In the genomic region with DNA sequence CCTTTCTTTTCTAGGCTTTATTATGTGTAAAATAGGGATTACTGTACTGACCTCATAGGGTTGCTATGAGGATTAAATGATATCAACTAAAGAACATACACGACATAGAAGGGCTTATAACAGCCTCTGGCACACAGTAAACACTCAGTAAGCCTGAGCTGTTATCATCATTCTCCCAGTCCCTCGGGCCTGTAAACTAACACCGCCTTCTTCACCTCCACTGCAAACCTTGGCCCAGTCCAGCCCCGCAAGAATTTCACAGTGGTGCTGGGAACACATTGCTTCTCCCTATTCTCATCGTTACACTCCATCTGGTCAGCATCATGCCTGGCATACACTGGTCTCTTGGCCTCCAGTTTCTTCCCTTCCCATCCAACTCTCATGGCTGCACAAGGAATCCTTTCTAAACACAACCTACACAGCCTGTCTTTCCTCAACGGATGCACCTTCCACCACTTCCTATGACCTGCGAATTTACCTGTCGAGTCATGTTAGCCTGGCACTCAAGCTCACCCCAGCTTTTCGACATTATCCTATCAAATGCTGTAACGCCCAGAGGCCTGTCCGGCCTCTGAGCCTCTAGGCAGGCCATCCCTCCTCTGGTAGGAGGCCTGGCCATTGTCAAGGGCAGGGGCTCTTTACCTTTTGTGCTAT, we compare ENCODE assay signal across 1 cellular context.
TF ChIP-seq lines count a peak whose summit lies in the region.

No MANE protein-coding gene starts in this region.

TF ChIP-seq in K562, 482 proteins besides CTCF, POLR2A, EP300 and RAD21 (continued from another document):
- TF ChIP-seq, protein P1, sequence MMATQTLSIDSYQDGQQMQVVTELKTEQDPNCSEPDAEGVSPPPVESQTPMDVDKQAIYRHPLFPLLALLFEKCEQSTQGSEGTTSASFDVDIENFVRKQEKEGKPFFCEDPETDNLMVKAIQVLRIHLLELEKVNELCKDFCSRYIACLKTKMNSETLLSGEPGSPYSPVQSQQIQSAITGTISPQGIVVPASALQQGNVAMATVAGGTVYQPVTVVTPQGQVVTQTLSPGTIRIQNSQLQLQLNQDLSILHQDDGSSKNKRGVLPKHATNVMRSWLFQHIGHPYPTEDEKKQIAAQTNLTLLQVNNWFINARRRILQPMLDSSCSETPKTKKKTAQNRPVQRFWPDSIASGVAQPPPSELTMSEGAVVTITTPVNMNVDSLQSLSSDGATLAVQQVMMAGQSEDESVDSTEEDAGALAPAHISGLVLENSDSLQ (IDR thresholded peaks at IDR 0.05), result no peak
- TF ChIP-seq ZNF699 (CRISPR knock-in tag; IDR thresholded peaks at IDR 0.05; ENCODE audit: insufficient replicate concordance) (no peak), ZBTB1 (CRISPR knock-in tag; IDR thresholded peaks at IDR 0.05; ENCODE audit: borderline replicate concordance, low read depth) (no peak), ZFX (CRISPR knock-in tag; IDR thresholded peaks at IDR 0.05) (peak; percentile 65), PTRF (tag; IDR thresholded peaks at IDR 0.05) (no peak), NFIC (IDR thresholded peaks at IDR 0.05) (no peak), CBX3 (IDR thresholded peaks at IDR 0.05; ENCODE audit: borderline replicate concordance in 1 of 2, low read length in 2 of 2) (no peak), MIER1 (IDR thresholded peaks at IDR 0.05; ENCODE audit: low read depth) (no peak)
